Comparison of ENCODE assay signal across 1 cellular context in the genomic region with DNA sequence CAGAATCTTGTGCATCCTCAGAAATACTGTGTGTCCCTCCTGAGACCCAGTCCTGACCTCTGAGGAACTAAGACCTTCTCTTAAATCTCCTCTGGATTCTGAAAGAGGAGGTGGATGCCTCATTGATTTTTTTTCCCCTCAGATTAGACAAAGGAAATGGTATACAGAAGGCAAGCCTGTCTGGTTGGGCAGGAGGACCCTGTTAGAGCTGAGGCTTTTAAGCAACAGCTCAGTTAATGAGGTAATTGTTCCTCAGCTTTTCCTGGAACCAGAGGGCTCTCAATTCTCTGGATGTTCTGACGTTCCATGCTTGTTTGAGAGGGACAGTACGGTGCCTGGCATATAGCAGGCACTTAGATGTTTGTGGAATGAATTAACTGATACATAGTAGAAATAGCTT.
TF ChIP-seq lines count a peak whose summit lies in the region.

No MANE protein-coding gene starts in this region.

TF ChIP-seq in GM12878, 131 proteins besides CTCF, POLR2A, EP300 and RAD21:
- TF ChIP-seq SP1 (IDR thresholded peaks at IDR 0.05; ENCODE audit: low read depth, low read length), result no peak
- no peak for TF ChIP-seq BCL11A (IDR thresholded peaks at IDR 0.05; ENCODE audit: low read depth, low read length)
- TF ChIP-seq SRF (IDR thresholded peaks at IDR 0.05; ENCODE audit: low read depth in 2 of 2, low read length in 2 of 2), result no peak
- TF ChIP-seq EED (IDR thresholded peaks at IDR 0.05; ENCODE audit: low read depth), result no peak
- TF ChIP-seq, protein P1, sequence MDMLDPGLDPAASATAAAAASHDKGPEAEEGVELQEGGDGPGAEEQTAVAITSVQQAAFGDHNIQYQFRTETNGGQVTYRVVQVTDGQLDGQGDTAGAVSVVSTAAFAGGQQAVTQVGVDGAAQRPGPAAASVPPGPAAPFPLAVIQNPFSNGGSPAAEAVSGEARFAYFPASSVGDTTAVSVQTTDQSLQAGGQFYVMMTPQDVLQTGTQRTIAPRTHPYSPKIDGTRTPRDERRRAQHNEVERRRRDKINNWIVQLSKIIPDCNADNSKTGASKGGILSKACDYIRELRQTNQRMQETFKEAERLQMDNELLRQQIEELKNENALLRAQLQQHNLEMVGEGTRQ (IDR thresholded peaks at IDR 0.05; ENCODE audit: borderline replicate concordance, low read depth, low read length), result no peak
- TF ChIP-seq, protein P2, sequence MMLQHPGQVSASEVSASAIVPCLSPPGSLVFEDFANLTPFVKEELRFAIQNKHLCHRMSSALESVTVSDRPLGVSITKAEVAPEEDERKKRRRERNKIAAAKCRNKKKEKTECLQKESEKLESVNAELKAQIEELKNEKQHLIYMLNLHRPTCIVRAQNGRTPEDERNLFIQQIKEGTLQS (IDR thresholded peaks at IDR 0.05; ENCODE audit: borderline replicate concordance, extremely low read depth, low read depth, low read length), result no peak
- TF ChIP-seq ETV6 (conservative IDR thresholded peaks at IDR 0.05 in 1 of 2, IDR thresholded peaks at IDR 0.05 in 1 of 2; ENCODE audit: borderline replicate concordance in 1 of 2, low read depth in 1 of 2), result no peak
- no peak for TF ChIP-seq IRF4 (IDR thresholded peaks at IDR 0.05; ENCODE audit: low read depth, low read length)
- no peak for TF ChIP-seq MXI1 (IDR thresholded peaks at IDR 0.05; ENCODE audit: low read depth, low read length)
- no peak for TF ChIP-seq FOXM1 (IDR thresholded peaks at IDR 0.05; ENCODE audit: low read depth, low read length)
- TF ChIP-seq ZNF622 (IDR thresholded peaks at IDR 0.05), result no peak
- TF ChIP-seq RCOR1 (conservative IDR thresholded peaks at IDR 0.05; ENCODE audit: low read depth, low read length), result no peak
- no peak for TF ChIP-seq RFX5 (IDR thresholded peaks at IDR 0.05; ENCODE audit: low read depth, low read length)
- no peak for TF ChIP-seq HDAC6 (IDR thresholded peaks at IDR 0.05; ENCODE audit: unreplicated experiment)
- no peak for TF ChIP-seq SIX5 (IDR thresholded peaks at IDR 0.05; ENCODE audit: low read depth, low read length, severe bottlenecking)
- TF ChIP-seq NFYA (IDR thresholded peaks at IDR 0.05; ENCODE audit: borderline replicate concordance, low read depth, low read length), result no peak
- no peak for TF ChIP-seq SMAD5 (IDR thresholded peaks at IDR 0.05; ENCODE audit: low read depth)
- TF ChIP-seq, protein P3, sequence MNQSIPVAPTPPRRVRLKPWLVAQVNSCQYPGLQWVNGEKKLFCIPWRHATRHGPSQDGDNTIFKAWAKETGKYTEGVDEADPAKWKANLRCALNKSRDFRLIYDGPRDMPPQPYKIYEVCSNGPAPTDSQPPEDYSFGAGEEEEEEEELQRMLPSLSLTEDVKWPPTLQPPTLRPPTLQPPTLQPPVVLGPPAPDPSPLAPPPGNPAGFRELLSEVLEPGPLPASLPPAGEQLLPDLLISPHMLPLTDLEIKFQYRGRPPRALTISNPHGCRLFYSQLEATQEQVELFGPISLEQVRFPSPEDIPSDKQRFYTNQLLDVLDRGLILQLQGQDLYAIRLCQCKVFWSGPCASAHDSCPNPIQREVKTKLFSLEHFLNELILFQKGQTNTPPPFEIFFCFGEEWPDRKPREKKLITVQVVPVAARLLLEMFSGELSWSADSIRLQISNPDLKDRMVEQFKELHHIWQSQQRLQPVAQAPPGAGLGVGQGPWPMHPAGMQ (IDR thresholded peaks at IDR 0.05; ENCODE audit: borderline replicate concordance), result no peak
